9 cellular contexts compared by ENCODE assay signal in the genomic region with DNA sequence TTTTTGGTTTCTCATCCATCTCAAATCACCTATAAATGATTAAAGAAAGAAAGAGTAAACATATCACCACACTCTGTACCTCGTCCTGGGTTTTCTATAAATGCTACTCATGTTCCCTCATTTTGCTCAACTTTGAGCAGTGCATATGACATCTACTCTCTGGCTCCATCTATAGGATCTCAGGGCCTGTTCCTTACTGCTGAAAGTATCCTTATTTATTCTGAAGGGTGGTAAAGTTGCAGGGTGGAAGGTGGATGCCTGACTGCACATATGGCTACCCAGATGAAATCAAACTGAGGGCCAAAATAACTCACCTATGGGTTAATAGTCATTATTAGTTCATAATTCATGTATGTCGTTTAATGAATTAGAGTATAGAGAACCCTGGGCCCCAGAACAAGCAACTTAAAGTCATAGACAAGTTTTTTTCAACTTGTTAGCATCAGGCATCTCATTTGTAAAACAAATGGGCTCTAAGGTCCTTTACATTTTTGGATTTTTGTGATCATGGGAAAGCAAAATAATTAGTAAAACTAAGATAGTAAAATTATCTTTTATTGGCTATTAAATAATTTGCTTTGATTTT. TPM values are rescaled to one million over a fixed set of nuclear protein-coding genes. Genes with fewer than 3 reads are reported as not detected.
DNase-seq lines count a peak whose midpoint lies in the region; ATAC-seq and TF ChIP-seq lines count a peak whose summit lies in the region.
"Had no signal": no experiment of that assay in that cellular context is flagged by ENCODE, and none has a peak within 500 bp of the region (broad histone marks: within the 10 kb centered on the region; RNA-seq: fewer than 3 reads in every experiment).

No MANE protein-coding gene starts in this region.

- DNase-seq in AG09309 (ENCODE audit: low read depth) = peak; percentile 34
- peak; percentile 23 for DNase-seq in GM10248 (ENCODE audit: extremely low spot score)
- peak; percentile 45 for DNase-seq in Jurkat, Clone E6-1 (ENCODE audit: low read depth, low spot score)
- DNase-seq in SHP77 treated with DMSO at 0.1 percent for 48 hours (lab: John Stamatoyannopoulos, UW) = peak; percentile 2
- DNase-seq in epithelial cell of esophagus (ENCODE audit: low read depth) = peak; percentile 68
- peak in 7 of 9 donors; percentile 34 to 61 (median 48) for DNase-seq in naive thymus-derived CD4-positive, alpha-beta T cell
- no peak for DNase-seq in MG63

- POLR2A ChIA-PET in GM10248 (lab: Yijun Ruan, JAX) = no interaction called here
- POLR2A ChIA-PET in naive thymus-derived CD4-positive, alpha-beta T cell (lab: Charles Lee) = no interaction called here

- H3K4me3 ChIP-seq in AG09309 (ENCODE audit: control insufficient read depth, low read depth, low read length) = no peak overlapping the region
- H3K4me3 ChIP-seq in Jurkat, Clone E6-1 (ENCODE audit: low read length) = no peak overlapping the region
- H3K4me3 ChIP-seq in epithelial cell of esophagus (ENCODE audit: low read length) = no peak overlapping the region
- H3K4me3 ChIP-seq in naive thymus-derived CD4-positive, alpha-beta T cell (ENCODE audit: low read length) = no peak overlapping the region
- no peak overlapping the region for H3K4me3 ChIP-seq in MG63

- H3K9me3 ChIP-seq in naive thymus-derived CD4-positive, alpha-beta T cell (ENCODE audit: control insufficient read depth in 2 of 3, low read length in 3 of 3) = no peaks in the 10 kb centered on the region
- H3K9me3 ChIP-seq in MG63 = no peaks in the 10 kb centered on the region

- peak; percentile 83 for TF ChIP-seq CTCF in AG09309 (IDR thresholded peaks at IDR 0.05; ENCODE audit: control insufficient read depth, insufficient read depth, low read depth, low read length, missing control alignments)
- TF ChIP-seq CTCF in GM10248 (IDR thresholded peaks at IDR 0.05; ENCODE audit: control extremely low read depth, extremely low read depth, low read depth, missing control alignments) = peak; percentile 66
- peak; percentile 83 for TF ChIP-seq CTCF in epithelial cell of esophagus (IDR thresholded peaks at IDR 0.05; ENCODE audit: insufficient read depth, low read depth, low read length, missing control alignments)

- no peaks in the 10 kb centered on the region for H3K27me3 ChIP-seq in naive thymus-derived CD4-positive, alpha-beta T cell (ENCODE audit: control insufficient read depth in 2 of 2, insufficient read depth in 2 of 2, low read length in 2 of 2)
- no peaks in the 10 kb centered on the region for H3K27me3 ChIP-seq in MG63

- H3K4me1 Mint-ChIP-seq in naive thymus-derived CD4-positive, alpha-beta T cell = peaks cover 4 to 13% (median 10%) of the 10 kb centered on the region in 7 donors

- H3K36me3 Mint-ChIP-seq in naive thymus-derived CD4-positive, alpha-beta T cell = peaks cover 31 to 66% (median 33%) of the 10 kb centered on the region in 5 donors

- H3K27ac ChIP-seq in naive thymus-derived CD4-positive, alpha-beta T cell (ENCODE audit: low read depth, low read length) = no peak overlapping the region

- intact Hi-C loops in naive thymus-derived CD4-positive, alpha-beta T cell (cut with micrococcal nuclease) = loop anchor here (1.0 to 10.0 kb wide), 12 partner anchors 25 to 669 kb away; no protein-coding TSS in a partner anchor

- H3K4me1 ChIP-seq in naive thymus-derived CD4-positive, alpha-beta T cell (ENCODE audit: control insufficient read depth in 2 of 2, insufficient read depth in 2 of 2, low read length in 2 of 2) = no peaks in the 10 kb centered on the region

- CTCF ChIA-PET in GM10248 (lab: Yijun Ruan, JAX) = no interaction called here
- CTCF ChIA-PET in naive thymus-derived CD4-positive, alpha-beta T cell (lab: Charles Lee) = no interaction called here

- H3K36me3 ChIP-seq in naive thymus-derived CD4-positive, alpha-beta T cell (ENCODE audit: control insufficient read depth in 2 of 3, insufficient read depth in 3 of 3, low read length in 3 of 3) = peaks cover 48 to 78% (median 49%) of the 10 kb centered on the region in 3 experiments
- H3K36me3 ChIP-seq in MG63 = peaks cover 61% of the 10 kb centered on the region

- H3K27me3 Mint-ChIP-seq in naive thymus-derived CD4-positive, alpha-beta T cell = no peaks in the 10 kb centered on the region
- H3K27me3 Mint-ChIP-seq: natural killer cell treated with Interleukin-12 subunit alpha and Interleukin-12 subunit beta and Interleukin-15 and Interleukin-18, amount 100 ng/mL, for 72 hours had no signal

- peak; percentile 91 for ATAC-seq in naive thymus-derived CD4-positive, alpha-beta T cell
- ATAC-seq in GM21526 (IDR thresholded peaks at IDR 0.05; ENCODE audit: low FRiP score, unreplicated experiment) = no peak

- no peak overlapping the region for H3K4me3 Mint-ChIP-seq in naive thymus-derived CD4-positive, alpha-beta T cell
- H3K4me3 Mint-ChIP-seq: natural killer cell treated with Interleukin-12 subunit alpha and Interleukin-12 subunit beta and Interleukin-15 and Interleukin-18, amount 100 ng/mL, for 72 hours had no signal

- H3K9me3 Mint-ChIP-seq in naive thymus-derived CD4-positive, alpha-beta T cell = no peaks in the 10 kb centered on the region
- H3K9me3 Mint-ChIP-seq: natural killer cell treated with Interleukin-12 subunit alpha and Interleukin-12 subunit beta and Interleukin-15 and Interleukin-18, amount 100 ng/mL, for 72 hours had no signal

- peak overlapping the region in 6 of 9 donors; percentile 1 to 50 (median 4) for H3K27ac Mint-ChIP-seq in naive thymus-derived CD4-positive, alpha-beta T cell

RNA-seq across cellular contexts. Expression of a gene that starts 46.5 kb away (rescaled TPM):
- not detected for polyA plus RNA-seq in Jurkat, Clone E6-1 (2012; ENCODE audit: insufficient read depth, insufficient read length)
- total RNA-seq in naive thymus-derived CD4-positive, alpha-beta T cell = 100 to 1,000 TPM in 1 of 5 experiments, 10 to 100 TPM in 2, 1 to 10 TPM in 2; 2.2 to 145 (median 15.2) TPM
- polyA plus RNA-seq in naive thymus-derived CD4-positive, alpha-beta T cell = 1 to 10 TPM in 1 of 2 donors, under 1 TPM in 1; 0.43 to 3.8 TPM
- total RNA-seq in MG63 (2014; rRNA removed; shearing (Covaris generic); ENCODE audit: low replicate concordance) = 0.53 and 0.64 TPM in 2 replicates
